ENCODE assay signal across 18 cellular contexts in the genomic region with DNA sequence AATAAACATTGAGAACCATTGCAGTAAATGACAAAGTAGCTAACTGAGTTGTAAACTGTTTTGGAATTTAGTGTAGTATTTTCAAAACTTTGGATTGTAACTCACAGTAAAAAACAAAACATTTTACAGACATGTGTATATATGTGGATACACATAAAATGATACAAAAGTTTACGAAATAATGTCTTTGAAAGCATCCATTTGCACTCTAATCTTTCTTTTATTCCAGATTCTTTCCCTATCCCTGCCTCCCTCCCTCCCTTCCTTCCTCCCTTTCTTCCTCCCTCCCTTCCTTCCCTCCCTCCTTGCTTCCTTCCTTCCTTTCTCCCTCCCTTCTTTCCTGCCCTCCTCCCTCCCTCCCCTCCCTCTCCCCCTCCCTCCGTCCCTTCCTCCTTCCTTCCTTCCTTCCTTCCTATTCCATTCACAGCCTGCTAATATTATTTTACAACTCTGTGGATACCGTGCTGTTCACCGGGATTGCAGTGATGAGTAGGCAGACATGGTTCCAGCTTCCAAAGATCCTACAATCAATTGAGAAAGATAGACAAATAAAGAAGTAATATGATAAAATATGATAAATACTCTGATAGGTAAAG. TPM values are rescaled to one million over a fixed set of nuclear protein-coding genes. Genes with fewer than 3 reads are reported as not detected.
DNase-seq lines count a peak whose midpoint lies in the region; ATAC-seq, FAIRE-seq and TF ChIP-seq lines count a peak whose summit lies in the region.
"Had no signal": no experiment of that assay in that cellular context is flagged by ENCODE, and none has a peak within 500 bp of the region (broad histone marks: within the 10 kb centered on the region; RNA-seq: fewer than 3 reads in every experiment).

No MANE protein-coding gene starts in this region.

- H3K4me1 Mint-ChIP-seq in T-helper 1 cell treated with Interleukin-12 subunit alpha and Interleukin-12 subunit beta and Interleukin-4 antibody, amounts not matched to agents 30 μg/mL and 1 μg/mL, for 36 hours (ENCODE audit: low read depth): peaks cover 56% of the 10 kb centered on the region
- H3K4me1 Mint-ChIP-seq in CD4-positive, alpha-beta memory T cell: peaks cover 44 to 77% (median 58%) of the 10 kb centered on the region in 4 donors
- H3K4me1 Mint-ChIP-seq in CD4-positive, alpha-beta T cell (ENCODE audit: low read depth): peaks cover 81% of the 10 kb centered on the region

- in situ Hi-C loops in K562 (cut with MboI): loop anchor here (25.0 kb wide), 1 partner anchor 611 kb away; no protein-coding TSS in a partner anchor

- no peak overlapping the region for H2AFZ ChIP-seq in K562 (ENCODE audit: low read depth, low read length)

- no peak for DNase-seq in T-helper 1 cell
- no peak for DNase-seq in CD4-positive, alpha-beta memory T cell
- DNase-seq in NCI-H69 (lab: John Stamatoyannopoulos, UW): peak; percentile 6
- DNase-seq in K562 (ENCODE audit: extremely low read depth in 1 of 4, low spot score in 3 of 4): no peak
- no peak for DNase-seq in NCI-H2081 treated with DMSO at 0.1 percent for 48 hours (lab: John Stamatoyannopoulos, UW)
- DNase-seq in CD4-positive, alpha-beta T cell: no peak
- DNase-seq: Calu3; CD8-positive, alpha-beta T cell; NCI-H1105 treated with DMSO at 0.1 percent for 48 hours; NCI-H1694; NCI-H510A treated with DMSO at 0.1 percent for 48 hours; Peyer's patch; SW 1271 had no signal

- POLR2A ChIA-PET in CD4-positive, alpha-beta memory T cell (lab: Charles Lee; ENCODE audit: partially characterized antibody): interaction anchor here (1.2 kb wide), 2 partner anchors 11 to 244 kb away, joined by 3 read pairs; no protein-coding TSS in a partner anchor
- POLR2A ChIA-PET in K562 (lab: Yijun Ruan, JAX): interaction anchor here (1.5 to 3.1 kb wide), 2 partner anchors 10 to 37 kb away, joined by 3 to 11 read pairs; no protein-coding TSS in a partner anchor
- POLR2A ChIA-PET in CD4-positive, alpha-beta T cell (lab: Charles Lee): interaction anchor here (0.5 to 1.0 kb wide), 4 partner anchors 258 to 352 kb away, joined by 3 to 5 read pairs (median 3); partner anchors contain the start of gene RHOG

- H3K4me3 Mint-ChIP-seq in T-helper 1 cell treated with Interleukin-12 subunit alpha and Interleukin-12 subunit beta and Interleukin-4 antibody, amounts not matched to agents 30 μg/mL and 1 μg/mL, for 36 hours: no peak overlapping the region
- peak overlapping the region in 1 of 8 donors; percentile 43 for H3K4me3 Mint-ChIP-seq in CD4-positive, alpha-beta memory T cell
- no peak overlapping the region for H3K4me3 Mint-ChIP-seq in CD4-positive, alpha-beta T cell
- H3K4me3 Mint-ChIP-seq: CD8-positive, alpha-beta T cell had no signal

- no peak for TF ChIP-seq CTCF in K562 (IDR thresholded peaks at IDR 0.05 in 2 of 3, conservative IDR thresholded peaks at IDR 0.05 in 1 of 3; ENCODE audit: insufficient read depth in 2 of 3, low read depth in 1 of 3, low read length in 3 of 3)
- no peak for TF ChIP-seq CTCF in CD4-positive, alpha-beta T cell (IDR thresholded peaks at IDR 0.05)

- no peak for ATAC-seq in K562
- ATAC-seq in HG03175 (IDR thresholded peaks at IDR 0.05; ENCODE audit: unreplicated experiment): no peak
- no peak for ATAC-seq in CD4-positive, alpha-beta T cell (ENCODE audit: poor library complexity)
- ATAC-seq: CD8-positive, alpha-beta T cell had no signal

- H3K9me1 ChIP-seq in K562 (ENCODE audit: control insufficient read depth, insufficient read depth, low read length): no peaks in the 10 kb centered on the region

- no peaks in the 10 kb centered on the region for H3K27me3 Mint-ChIP-seq in T-helper 1 cell treated with Interleukin-12 subunit alpha and Interleukin-12 subunit beta and Interleukin-4 antibody, amounts not matched to agents 30 μg/mL and 1 μg/mL, for 36 hours (ENCODE audit: low read depth)
- H3K27me3 Mint-ChIP-seq in CD4-positive, alpha-beta memory T cell: no peaks in the 10 kb centered on the region
- no peaks in the 10 kb centered on the region for H3K27me3 Mint-ChIP-seq in CD4-positive, alpha-beta T cell

- H3K9me3 Mint-ChIP-seq in T-helper 1 cell treated with Interleukin-12 subunit alpha and Interleukin-12 subunit beta and Interleukin-4 antibody, amounts not matched to agents 30 μg/mL and 1 μg/mL, for 36 hours: no peaks in the 10 kb centered on the region
- peaks cover 0 to 3% (median 0%) of the 10 kb centered on the region in 8 donors for H3K9me3 Mint-ChIP-seq in CD4-positive, alpha-beta memory T cell
- H3K9me3 Mint-ChIP-seq in CD4-positive, alpha-beta T cell: no peaks in the 10 kb centered on the region
- H3K9me3 Mint-ChIP-seq: CD8-positive, alpha-beta T cell had no signal

- no peak for TF ChIP-seq POLR2A in K562 (conservative IDR thresholded peaks at IDR 0.05)

- H3K9me3 ChIP-seq in CD4-positive, alpha-beta memory T cell (ENCODE audit: control insufficient read depth in 1 of 2, low read length in 2 of 2): no peaks in the 10 kb centered on the region
- no peaks in the 10 kb centered on the region for H3K9me3 ChIP-seq in K562 (replicated peaks; ENCODE audit: control insufficient read depth, insufficient read depth, low read depth, low read length)
- H3K9me3 ChIP-seq in CD4-positive, alpha-beta T cell (ENCODE audit: control insufficient read depth, low read length): no peaks in the 10 kb centered on the region
- H3K9me3 ChIP-seq: Peyer's patch, SJSA1 had no signal

- intact Hi-C loops in CD4-positive, alpha-beta memory T cell (cut with micrococcal nuclease): no loop called here
- intact Hi-C loops in K562 (cut with micrococcal nuclease): no loop called here
- intact Hi-C loops in CD4-positive, alpha-beta T cell (cut with DNase I, micrococcal nuclease): no loop called here

- no peaks in the 10 kb centered on the region; the same call in 1 of the 2 replicates for H4K20me1 ChIP-seq in K562 (replicated peaks; ENCODE audit: control insufficient read depth, insufficient read depth, low read length)

- no peak overlapping the region for H3K9ac ChIP-seq in K562 (ENCODE audit: insufficient read depth in 1 of 2, low read depth in 2 of 2, low read length in 2 of 2)

- TF ChIP-seq RAD21 in K562 (CRISPR knock-in tag; conservative IDR thresholded peaks at IDR 0.05 in 1 of 2, IDR thresholded peaks at IDR 0.05 in 1 of 2): no peak

- no peak overlapping the region for H3K4me2 ChIP-seq in K562 (ENCODE audit: insufficient read depth, low read length)

- no peak overlapping the region for H3K27ac ChIP-seq in CD4-positive, alpha-beta memory T cell (ENCODE audit: low read depth, low read length)
- H3K27ac ChIP-seq in K562 (ENCODE audit: extremely low read depth, low read depth, low read length): no peak overlapping the region
- H3K27ac ChIP-seq in CD4-positive, alpha-beta T cell (ENCODE audit: low read depth, low read length): no peak overlapping the region
- H3K27ac ChIP-seq: 22Rv1, Peyer's patch, SJSA1 had no signal

- WGBS in K562 (ENCODE audit: insufficient coverage, low coverage, missing lambda C conversion rate): 69% methylated on average over 4 of the region's 4 CpGs

- H3K27ac Mint-ChIP-seq in T-helper 1 cell treated with Interleukin-12 subunit alpha and Interleukin-12 subunit beta and Interleukin-4 antibody, amounts not matched to agents 30 μg/mL and 1 μg/mL, for 36 hours: peak overlapping the region; percentile 52
- peak overlapping the region in 5 of 7 donors; percentile 13 to 72 (median 30) for H3K27ac Mint-ChIP-seq in CD4-positive, alpha-beta memory T cell
- no peak overlapping the region for H3K27ac Mint-ChIP-seq in CD4-positive, alpha-beta T cell
- H3K27ac Mint-ChIP-seq: CD8-positive, alpha-beta T cell had no signal

- peaks cover 84% of the 10 kb centered on the region for H3K79me2 ChIP-seq in K562 (ENCODE audit: control insufficient read depth, insufficient read depth, low read length)

- peaks cover 56% of the 10 kb centered on the region for H3K4me1 ChIP-seq in CD4-positive, alpha-beta memory T cell (ENCODE audit: insufficient read depth, low read length)
- H3K4me1 ChIP-seq in K562 (replicated peaks in 1 of 2; ENCODE audit: control insufficient read depth in 2 of 2, insufficient read depth in 2 of 2, low read length in 2 of 2): peaks cover 8 to 19% of the 10 kb centered on the region in 2 experiments; a peak in 3 of 5 replicates

- peaks cover 29% of the 10 kb centered on the region for H3K36me3 Mint-ChIP-seq in T-helper 1 cell treated with Interleukin-12 subunit alpha and Interleukin-12 subunit beta and Interleukin-4 antibody, amounts not matched to agents 30 μg/mL and 1 μg/mL, for 36 hours (ENCODE audit: low read depth)
- peaks cover 20 to 39% of the 10 kb centered on the region in 2 donors for H3K36me3 Mint-ChIP-seq in CD4-positive, alpha-beta memory T cell
- H3K36me3 Mint-ChIP-seq in CD4-positive, alpha-beta T cell (ENCODE audit: low read depth): peaks cover 65% of the 10 kb centered on the region

- no peaks in the 10 kb centered on the region for H3K27me3 ChIP-seq in CD4-positive, alpha-beta memory T cell (ENCODE audit: insufficient read depth, low read length)
- no peaks in the 10 kb centered on the region for H3K27me3 ChIP-seq in K562 (ENCODE audit: control insufficient read depth in 2 of 2, insufficient read depth in 2 of 2, low read length in 2 of 2)
- H3K27me3 ChIP-seq in CD4-positive, alpha-beta T cell (ENCODE audit: control insufficient read depth, insufficient read depth, low read length): no peaks in the 10 kb centered on the region
- H3K27me3 ChIP-seq: Peyer's patch, SJSA1 had no signal

- no peak overlapping the region for H3K4me3 ChIP-seq in CD4-positive, alpha-beta memory T cell (ENCODE audit: low read length in 2 of 2)
- no peak overlapping the region for H3K4me3 ChIP-seq in K562
- H3K4me3 ChIP-seq: Peyer's patch, SJSA1 had no signal

- FAIRE-seq in K562 (lab: Jason Lieb, UNC): no peak
- FAIRE-seq: HTR-8/SVneo had no signal

- no peak for TF ChIP-seq EP300 in K562 (IDR thresholded peaks at IDR 0.05; ENCODE audit: low read length)

- CTCF ChIA-PET in CD4-positive, alpha-beta memory T cell (lab: Charles Lee; ENCODE audit: partially characterized antibody): interaction anchor here (0.9 to 1.2 kb wide), 2 partner anchors 243 to 248 kb away, joined by 3 to 4 read pairs; no protein-coding TSS in a partner anchor
- CTCF ChIA-PET in K562 (lab: Yijun Ruan, JAX; ENCODE audit: low intra/inter-chr PET ratio): no interaction called here
- CTCF ChIA-PET in CD4-positive, alpha-beta T cell (lab: Charles Lee): interaction anchor here (1.0 kb wide), 1 partner anchor 25 kb away, joined by 3 read pairs; no protein-coding TSS in a partner anchor

- H3K36me3 ChIP-seq in CD4-positive, alpha-beta memory T cell (ENCODE audit: insufficient read depth, low read length): no peaks in the 10 kb centered on the region
- H3K36me3 ChIP-seq in K562 (ENCODE audit: control insufficient read depth, insufficient read depth, low read length): peaks cover 53% of the 10 kb centered on the region
- H3K36me3 ChIP-seq: Peyer's patch had no signal

- BruUV-seq in K562 (replicated peaks; lab: Mats Ljungman, UMichigan): no TSS peak

RNA-seq across cellular contexts. Expression of gene RRM1, which starts 3.5 kb away (rescaled TPM):
- total RNA-seq in CD4-positive, alpha-beta memory T cell: 10 to 100 TPM; 38.0 to 40.6 TPM
- 10 to 100 TPM; 48.1 to 49.9 TPM for polyA plus RNA-seq in CD4-positive, alpha-beta memory T cell
- 108 and 123 TPM in 2 replicates for total RNA-seq in K562 (2011; cell fraction: chromatin; rRNA removed; ENCODE audit: low replicate concordance)
- 37.5 and 43.2 TPM in 2 replicates for total RNA-seq in K562 (2011; cell fraction: nucleolus; rRNA removed)
- total RNA-seq in K562 (2011; cell fraction: nucleoplasm; rRNA removed): 55.1 and 58.4 TPM in 2 replicates
- 118 and 134 TPM in 2 replicates for total RNA-seq in K562 (2014; rRNA removed)
- total RNA-seq in K562 (2014; rRNA removed; fragmentation: Illumina TruSeq; extraction: Trizol): 194 and 206 TPM in 2 replicates
- 156 and 163 TPM in 2 replicates for total RNA-seq in K562 (2015; rRNA removed; fragmentation: Illumina TruSeq; extraction: Trizol)
- 162 and 163 TPM in 2 replicates for total RNA-seq in K562 (2021)
- polyA plus RNA-seq in K562 (2011; rRNA removed): 174 and 202 TPM in 2 replicates
- polyA plus RNA-seq in K562 (2011; cell fraction: cytosol; rRNA removed): 113 and 123 TPM in 2 replicates
- 70.4 and 85.8 TPM in 2 replicates for polyA plus RNA-seq in K562 (2011; cell fraction: nucleus; rRNA removed)
- 137 and 156 TPM in 2 replicates for polyA plus RNA-seq in K562 (2012)
- 142 and 178 TPM in 2 replicates for polyA plus RNA-seq in K562 (2014; fragmentation: Illumina TruSeq; extraction: Trizol)
- polyA plus RNA-seq in K562 (2014; fragmentation: Nextera tagmentation; extraction: Ambion mirVana): 100 to 1,000 TPM; 154 to 270 TPM
- polyA plus RNA-seq in K562 (2014; rRNA removed): 106 and 113 TPM in 2 replicates
- 346 and 409 TPM in 2 replicates for polyA minus RNA-seq in K562 (2011; rRNA and poly(A)+ RNA removed)
- polyA minus RNA-seq in K562 (2011; cell fraction: cytosol; rRNA and poly(A)+ RNA removed): 125 and 151 TPM in 2 replicates
- polyA minus RNA-seq in K562 (2011; cell fraction: nucleus; rRNA and poly(A)+ RNA removed): 39.0 and 62.2 TPM in 2 replicates
- total RNA-seq in CD4-positive, alpha-beta T cell: 10 to 100 TPM; 64.7 to 73.1 TPM
